In the genomic region with DNA sequence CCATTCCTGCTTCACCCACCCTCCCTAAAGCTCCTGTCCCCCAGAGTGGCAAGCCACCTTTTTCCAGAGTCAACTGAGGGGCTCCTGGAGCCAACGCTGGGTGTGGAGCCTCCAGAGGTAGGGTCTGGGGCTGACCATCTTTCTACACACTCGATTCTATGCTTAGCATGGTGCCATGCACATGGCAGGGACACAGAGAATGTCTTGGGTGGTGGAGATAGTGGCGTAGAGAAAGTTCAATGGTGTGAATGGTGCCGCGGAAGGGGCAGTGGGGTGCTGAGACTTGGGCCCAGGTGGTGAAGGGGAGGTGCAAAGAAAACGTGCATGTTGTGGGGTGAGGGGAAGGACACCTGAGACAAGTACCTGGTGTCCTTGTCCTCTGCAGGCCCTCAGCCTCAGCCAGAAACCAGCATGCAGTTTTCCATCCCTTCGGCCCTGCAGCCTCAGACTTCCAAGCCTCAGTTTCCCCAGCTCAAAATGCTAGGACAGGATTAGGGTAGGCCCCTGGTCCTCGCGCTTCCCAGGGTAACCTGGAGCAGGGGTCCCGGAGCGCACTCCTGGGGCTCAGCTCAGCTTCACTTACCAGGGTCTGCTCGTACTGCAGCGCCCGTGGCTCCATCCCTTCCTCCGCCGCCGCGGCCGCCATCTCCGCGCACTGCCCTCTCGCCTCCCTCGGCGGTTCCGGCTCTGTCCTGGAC, we compare ENCODE assay signal across 1 cellular context.
TF ChIP-seq lines count a peak whose summit lies in the region.

No MANE protein-coding gene starts in this region.

TF ChIP-seq in GM12878, 131 proteins besides CTCF, POLR2A, EP300 and RAD21:
- TF ChIP-seq RUNX3 (IDR thresholded peaks at IDR 0.05; ENCODE audit: low read length) (no peak), LARP7 (IDR thresholded peaks at IDR 0.05) (peak; percentile 49; the same call in 1 of the 2 replicates), KLF5 (IDR thresholded peaks at IDR 0.05; ENCODE audit: partially characterized antibody) (no peak), DPF2 (IDR thresholded peaks at IDR 0.05) (0 out of 2 replicates have a peak, but pooled peaks have one; percentile 17), CHD1 (IDR thresholded peaks at IDR 0.05; ENCODE audit: low read depth, low read length) (no peak), YY1 (IDR thresholded peaks at IDR 0.05; ENCODE audit: low read depth, low read length) (peak; percentile 42; the same call in 1 of the 2 replicates), IKZF1 (conservative IDR thresholded peaks at IDR 0.05) (0 out of 2 replicates have a peak, but pooled peaks have one; percentile 25)
- TF ChIP-seq, protein P1, sequence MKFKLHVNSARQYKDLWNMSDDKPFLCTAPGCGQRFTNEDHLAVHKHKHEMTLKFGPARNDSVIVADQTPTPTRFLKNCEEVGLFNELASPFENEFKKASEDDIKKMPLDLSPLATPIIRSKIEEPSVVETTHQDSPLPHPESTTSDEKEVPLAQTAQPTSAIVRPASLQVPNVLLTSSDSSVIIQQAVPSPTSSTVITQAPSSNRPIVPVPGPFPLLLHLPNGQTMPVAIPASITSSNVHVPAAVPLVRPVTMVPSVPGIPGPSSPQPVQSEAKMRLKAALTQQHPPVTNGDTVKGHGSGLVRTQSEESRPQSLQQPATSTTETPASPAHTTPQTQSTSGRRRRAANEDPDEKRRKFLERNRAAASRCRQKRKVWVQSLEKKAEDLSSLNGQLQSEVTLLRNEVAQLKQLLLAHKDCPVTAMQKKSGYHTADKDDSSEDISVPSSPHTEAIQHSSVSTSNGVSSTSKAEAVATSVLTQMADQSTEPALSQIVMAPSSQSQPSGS (IDR thresholded peaks at IDR 0.05; ENCODE audit: low read length) = no peak
